In the genomic region with DNA sequence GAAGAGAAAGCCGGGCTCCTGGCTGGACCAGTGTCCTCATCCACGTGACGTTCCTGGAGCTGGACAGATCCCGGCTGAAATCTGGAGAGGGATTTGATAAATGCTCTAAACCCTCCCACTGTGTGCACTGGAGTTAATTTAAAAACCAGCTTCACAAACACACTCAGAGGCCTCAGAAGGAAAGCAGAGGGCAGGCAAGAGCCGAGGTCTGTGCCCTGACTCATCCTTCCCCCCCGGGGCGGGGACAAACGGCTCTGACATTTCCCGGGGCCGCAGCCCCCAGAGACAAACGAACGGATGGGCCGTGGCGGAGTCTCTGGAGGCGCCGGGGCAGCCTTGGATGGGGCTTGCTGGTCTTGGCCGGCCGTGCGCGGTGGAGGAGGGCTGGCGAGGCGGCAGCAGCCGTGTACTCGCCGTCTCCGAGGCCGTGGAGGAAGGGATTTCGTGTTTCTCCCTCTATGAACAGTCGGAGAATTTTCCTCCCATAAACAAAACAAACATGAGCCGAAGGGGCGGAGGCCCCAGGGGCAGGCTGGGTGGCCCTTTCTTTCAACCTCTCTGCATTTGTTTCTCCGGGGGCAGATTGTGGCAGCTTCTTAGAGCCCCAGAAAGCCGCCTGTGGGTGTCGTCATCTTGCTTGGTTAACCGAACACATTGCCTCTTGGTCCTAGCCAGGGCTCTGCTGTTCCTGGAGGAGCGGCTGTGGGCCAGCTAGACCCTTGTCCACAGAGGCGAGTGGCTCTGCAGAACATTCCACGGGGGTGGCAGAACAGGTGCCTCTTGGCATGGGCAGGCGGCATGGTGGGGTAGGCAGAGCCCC, we compare ENCODE assay signal across 2 cellular contexts.
TF ChIP-seq lines count a peak whose summit lies in the region.

No MANE protein-coding gene starts in this region.

TF ChIP-seq in SK-N-SH treated with all-trans-retinoic acid at 6 μM for 48 hours, 23 proteins besides CTCF, POLR2A, EP300 and RAD21 (continued from another document):
- TF ChIP-seq, protein P1, sequence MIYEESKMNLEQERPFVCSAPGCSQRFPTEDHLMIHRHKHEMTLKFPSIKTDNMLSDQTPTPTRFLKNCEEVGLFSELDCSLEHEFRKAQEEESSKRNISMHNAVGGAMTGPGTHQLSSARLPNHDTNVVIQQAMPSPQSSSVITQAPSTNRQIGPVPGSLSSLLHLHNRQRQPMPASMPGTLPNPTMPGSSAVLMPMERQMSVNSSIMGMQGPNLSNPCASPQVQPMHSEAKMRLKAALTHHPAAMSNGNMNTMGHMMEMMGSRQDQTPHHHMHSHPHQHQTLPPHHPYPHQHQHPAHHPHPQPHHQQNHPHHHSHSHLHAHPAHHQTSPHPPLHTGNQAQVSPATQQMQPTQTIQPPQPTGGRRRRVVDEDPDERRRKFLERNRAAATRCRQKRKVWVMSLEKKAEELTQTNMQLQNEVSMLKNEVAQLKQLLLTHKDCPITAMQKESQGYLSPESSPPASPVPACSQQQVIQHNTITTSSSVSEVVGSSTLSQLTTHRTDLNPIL (CRISPR knock-in tag; IDR thresholded peaks at IDR 0.05; ENCODE audit: low read depth) = no peak
- TF ChIP-seq TCF4 (CRISPR knock-in tag; IDR thresholded peaks at IDR 0.05; ENCODE audit: borderline replicate concordance) (no peak), ZFP30 (CRISPR knock-in tag; IDR thresholded peaks at IDR 0.05) (no peak), RARB (CRISPR knock-in tag; IDR thresholded peaks at IDR 0.05) (no peak), CSDC2 (CRISPR knock-in tag; IDR thresholded peaks at IDR 0.05) (no peak), ZNF70 (CRISPR knock-in tag; IDR thresholded peaks at IDR 0.05) (no peak), BACH2 (CRISPR knock-in tag; IDR thresholded peaks at IDR 0.05; ENCODE audit: borderline replicate concordance) (no peak), ESRRG (CRISPR knock-in tag; IDR thresholded peaks at IDR 0.05) (no peak), GLIS3 (CRISPR knock-in tag; IDR thresholded peaks at IDR 0.05) (no peak)
TF ChIP-seq in SK-N-SH treated with all-trans-retinoic acid at 6 μM for 48 hours: peak in this region for 0.

TF ChIP-seq in K562, 482 proteins besides CTCF, POLR2A, EP300 and RAD21 (continued from another document):
- TF ChIP-seq, protein P2, sequence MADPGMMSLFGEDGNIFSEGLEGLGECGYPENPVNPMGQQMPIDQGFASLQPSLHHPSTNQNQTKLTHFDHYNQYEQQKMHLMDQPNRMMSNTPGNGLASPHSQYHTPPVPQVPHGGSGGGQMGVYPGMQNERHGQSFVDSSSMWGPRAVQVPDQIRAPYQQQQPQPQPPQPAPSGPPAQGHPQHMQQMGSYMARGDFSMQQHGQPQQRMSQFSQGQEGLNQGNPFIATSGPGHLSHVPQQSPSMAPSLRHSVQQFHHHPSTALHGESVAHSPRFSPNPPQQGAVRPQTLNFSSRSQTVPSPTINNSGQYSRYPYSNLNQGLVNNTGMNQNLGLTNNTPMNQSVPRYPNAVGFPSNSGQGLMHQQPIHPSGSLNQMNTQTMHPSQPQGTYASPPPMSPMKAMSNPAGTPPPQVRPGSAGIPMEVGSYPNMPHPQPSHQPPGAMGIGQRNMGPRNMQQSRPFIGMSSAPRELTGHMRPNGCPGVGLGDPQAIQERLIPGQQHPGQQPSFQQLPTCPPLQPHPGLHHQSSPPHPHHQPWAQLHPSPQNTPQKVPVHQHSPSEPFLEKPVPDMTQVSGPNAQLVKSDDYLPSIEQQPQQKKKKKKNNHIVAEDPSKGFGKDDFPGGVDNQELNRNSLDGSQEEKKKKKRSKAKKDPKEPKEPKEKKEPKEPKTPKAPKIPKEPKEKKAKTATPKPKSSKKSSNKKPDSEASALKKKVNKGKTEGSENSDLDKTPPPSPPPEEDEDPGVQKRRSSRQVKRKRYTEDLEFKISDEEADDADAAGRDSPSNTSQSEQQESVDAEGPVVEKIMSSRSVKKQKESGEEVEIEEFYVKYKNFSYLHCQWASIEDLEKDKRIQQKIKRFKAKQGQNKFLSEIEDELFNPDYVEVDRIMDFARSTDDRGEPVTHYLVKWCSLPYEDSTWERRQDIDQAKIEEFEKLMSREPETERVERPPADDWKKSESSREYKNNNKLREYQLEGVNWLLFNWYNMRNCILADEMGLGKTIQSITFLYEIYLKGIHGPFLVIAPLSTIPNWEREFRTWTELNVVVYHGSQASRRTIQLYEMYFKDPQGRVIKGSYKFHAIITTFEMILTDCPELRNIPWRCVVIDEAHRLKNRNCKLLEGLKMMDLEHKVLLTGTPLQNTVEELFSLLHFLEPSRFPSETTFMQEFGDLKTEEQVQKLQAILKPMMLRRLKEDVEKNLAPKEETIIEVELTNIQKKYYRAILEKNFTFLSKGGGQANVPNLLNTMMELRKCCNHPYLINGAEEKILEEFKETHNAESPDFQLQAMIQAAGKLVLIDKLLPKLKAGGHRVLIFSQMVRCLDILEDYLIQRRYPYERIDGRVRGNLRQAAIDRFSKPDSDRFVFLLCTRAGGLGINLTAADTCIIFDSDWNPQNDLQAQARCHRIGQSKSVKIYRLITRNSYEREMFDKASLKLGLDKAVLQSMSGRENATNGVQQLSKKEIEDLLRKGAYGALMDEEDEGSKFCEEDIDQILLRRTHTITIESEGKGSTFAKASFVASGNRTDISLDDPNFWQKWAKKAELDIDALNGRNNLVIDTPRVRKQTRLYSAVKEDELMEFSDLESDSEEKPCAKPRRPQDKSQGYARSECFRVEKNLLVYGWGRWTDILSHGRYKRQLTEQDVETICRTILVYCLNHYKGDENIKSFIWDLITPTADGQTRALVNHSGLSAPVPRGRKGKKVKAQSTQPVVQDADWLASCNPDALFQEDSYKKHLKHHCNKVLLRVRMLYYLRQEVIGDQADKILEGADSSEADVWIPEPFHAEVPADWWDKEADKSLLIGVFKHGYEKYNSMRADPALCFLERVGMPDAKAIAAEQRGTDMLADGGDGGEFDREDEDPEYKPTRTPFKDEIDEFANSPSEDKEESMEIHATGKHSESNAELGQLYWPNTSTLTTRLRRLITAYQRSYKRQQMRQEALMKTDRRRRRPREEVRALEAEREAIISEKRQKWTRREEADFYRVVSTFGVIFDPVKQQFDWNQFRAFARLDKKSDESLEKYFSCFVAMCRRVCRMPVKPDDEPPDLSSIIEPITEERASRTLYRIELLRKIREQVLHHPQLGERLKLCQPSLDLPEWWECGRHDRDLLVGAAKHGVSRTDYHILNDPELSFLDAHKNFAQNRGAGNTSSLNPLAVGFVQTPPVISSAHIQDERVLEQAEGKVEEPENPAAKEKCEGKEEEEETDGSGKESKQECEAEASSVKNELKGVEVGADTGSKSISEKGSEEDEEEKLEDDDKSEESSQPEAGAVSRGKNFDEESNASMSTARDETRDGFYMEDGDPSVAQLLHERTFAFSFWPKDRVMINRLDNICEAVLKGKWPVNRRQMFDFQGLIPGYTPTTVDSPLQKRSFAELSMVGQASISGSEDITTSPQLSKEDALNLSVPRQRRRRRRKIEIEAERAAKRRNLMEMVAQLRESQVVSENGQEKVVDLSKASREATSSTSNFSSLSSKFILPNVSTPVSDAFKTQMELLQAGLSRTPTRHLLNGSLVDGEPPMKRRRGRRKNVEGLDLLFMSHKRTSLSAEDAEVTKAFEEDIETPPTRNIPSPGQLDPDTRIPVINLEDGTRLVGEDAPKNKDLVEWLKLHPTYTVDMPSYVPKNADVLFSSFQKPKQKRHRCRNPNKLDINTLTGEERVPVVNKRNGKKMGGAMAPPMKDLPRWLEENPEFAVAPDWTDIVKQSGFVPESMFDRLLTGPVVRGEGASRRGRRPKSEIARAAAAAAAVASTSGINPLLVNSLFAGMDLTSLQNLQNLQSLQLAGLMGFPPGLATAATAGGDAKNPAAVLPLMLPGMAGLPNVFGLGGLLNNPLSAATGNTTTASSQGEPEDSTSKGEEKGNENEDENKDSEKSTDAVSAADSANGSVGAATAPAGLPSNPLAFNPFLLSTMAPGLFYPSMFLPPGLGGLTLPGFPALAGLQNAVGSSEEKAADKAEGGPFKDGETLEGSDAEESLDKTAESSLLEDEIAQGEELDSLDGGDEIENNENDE (IDR thresholded peaks at IDR 0.05; ENCODE audit: low read depth, low read length) = no peak
- TF ChIP-seq SP1 (CRISPR knock-in tag; IDR thresholded peaks at IDR 0.05) (no peak), TEAD2 (tag; IDR thresholded peaks at IDR 0.05) (no peak), E2F3 (CRISPR knock-in tag; IDR thresholded peaks at IDR 0.05) (no peak), RBBP5 (IDR thresholded peaks at IDR 0.05; ENCODE audit: borderline replicate concordance, insufficient read depth, low read length, poor library complexity, severe bottlenecking) (no peak), TCF7L2 (IDR thresholded peaks at IDR 0.05; ENCODE audit: low read depth, low read length) (no peak), CBFA2T3 (IDR thresholded peaks at IDR 0.05) (no peak), ZNF134 (CRISPR knock-in tag; conservative IDR thresholded peaks at IDR 0.05) (no peak), ZBTB7A (IDR thresholded peaks at IDR 0.05; ENCODE audit: borderline replicate concordance, control insufficient read depth, low read depth, low read length) (no peak), POLR2AphosphoS2 (IDR thresholded peaks at IDR 0.05; ENCODE audit: low read length) (no peak)
- TF ChIP-seq, protein P3, sequence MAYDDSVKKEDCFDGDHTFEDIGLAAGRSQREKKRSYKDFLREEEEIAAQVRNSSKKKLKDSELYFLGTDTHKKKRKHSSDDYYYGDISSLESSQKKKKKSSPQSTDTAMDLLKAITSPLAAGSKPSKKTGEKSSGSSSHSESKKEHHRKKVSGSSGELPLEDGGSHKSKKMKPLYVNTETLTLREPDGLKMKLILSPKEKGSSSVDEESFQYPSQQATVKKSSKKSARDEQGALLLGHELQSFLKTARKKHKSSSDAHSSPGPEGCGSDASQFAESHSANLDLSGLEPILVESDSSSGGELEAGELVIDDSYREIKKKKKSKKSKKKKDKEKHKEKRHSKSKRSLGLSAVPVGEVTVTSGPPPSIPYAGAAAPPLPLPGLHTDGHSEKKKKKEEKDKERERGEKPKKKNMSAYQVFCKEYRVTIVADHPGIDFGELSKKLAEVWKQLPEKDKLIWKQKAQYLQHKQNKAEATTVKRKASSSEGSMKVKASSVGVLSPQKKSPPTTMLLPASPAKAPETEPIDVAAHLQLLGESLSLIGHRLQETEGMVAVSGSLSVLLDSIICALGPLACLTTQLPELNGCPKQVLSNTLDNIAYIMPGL (CRISPR knock-in tag; IDR thresholded peaks at IDR 0.05) = no peak
- TF ChIP-seq, protein P4, sequence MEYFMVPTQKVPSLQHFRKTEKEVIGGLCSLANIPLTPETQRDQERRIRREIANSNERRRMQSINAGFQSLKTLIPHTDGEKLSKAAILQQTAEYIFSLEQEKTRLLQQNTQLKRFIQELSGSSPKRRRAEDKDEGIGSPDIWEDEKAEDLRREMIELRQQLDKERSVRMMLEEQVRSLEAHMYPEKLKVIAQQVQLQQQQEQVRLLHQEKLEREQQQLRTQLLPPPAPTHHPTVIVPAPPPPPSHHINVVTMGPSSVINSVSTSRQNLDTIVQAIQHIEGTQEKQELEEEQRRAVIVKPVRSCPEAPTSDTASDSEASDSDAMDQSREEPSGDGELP (CRISPR knock-in tag; IDR thresholded peaks at IDR 0.05; ENCODE audit: borderline replicate concordance) = no peak
- TF ChIP-seq, protein P5, sequence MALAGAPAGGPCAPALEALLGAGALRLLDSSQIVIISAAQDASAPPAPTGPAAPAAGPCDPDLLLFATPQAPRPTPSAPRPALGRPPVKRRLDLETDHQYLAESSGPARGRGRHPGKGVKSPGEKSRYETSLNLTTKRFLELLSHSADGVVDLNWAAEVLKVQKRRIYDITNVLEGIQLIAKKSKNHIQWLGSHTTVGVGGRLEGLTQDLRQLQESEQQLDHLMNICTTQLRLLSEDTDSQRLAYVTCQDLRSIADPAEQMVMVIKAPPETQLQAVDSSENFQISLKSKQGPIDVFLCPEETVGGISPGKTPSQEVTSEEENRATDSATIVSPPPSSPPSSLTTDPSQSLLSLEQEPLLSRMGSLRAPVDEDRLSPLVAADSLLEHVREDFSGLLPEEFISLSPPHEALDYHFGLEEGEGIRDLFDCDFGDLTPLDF (CRISPR knock-in tag; IDR thresholded peaks at IDR 0.05) = no peak
